Comparison of ENCODE assay signal across 8 cellular contexts in the genomic region with DNA sequence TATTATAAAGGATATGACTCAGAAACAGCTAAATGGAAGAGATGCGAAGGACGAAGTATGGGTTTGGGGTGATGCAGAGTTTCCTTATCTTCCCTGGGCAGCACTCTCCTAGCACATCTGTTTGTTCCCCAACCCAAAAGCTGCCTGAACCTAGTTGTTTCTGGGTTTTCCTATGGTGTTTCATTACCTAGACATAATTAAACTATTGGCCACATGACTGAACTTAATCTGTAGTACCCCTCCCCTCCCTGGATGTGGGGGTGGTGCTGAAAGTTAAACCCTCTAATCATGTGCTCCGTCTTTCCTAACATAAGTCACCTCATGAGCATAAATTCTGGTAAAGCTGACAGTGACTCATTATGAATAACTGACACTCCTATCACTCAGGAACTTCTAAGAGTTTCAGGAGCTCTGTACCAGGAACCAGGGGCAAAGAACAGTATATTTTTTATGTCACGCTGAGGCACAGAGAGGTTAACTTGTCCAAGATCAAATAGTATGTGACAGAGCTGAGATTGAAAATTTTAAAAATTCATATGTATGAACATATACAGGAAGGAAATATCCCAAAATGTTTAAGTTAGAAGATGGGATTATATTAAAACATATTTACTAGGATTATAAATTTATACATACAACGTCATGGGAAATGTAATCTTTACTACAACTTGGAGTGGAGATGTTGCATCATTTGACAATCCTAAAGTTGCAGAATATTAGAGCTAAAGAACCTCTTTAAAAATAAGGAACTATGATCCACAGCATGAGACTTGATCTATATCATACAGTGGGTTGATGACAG. TPM values are rescaled to one million over a fixed set of nuclear protein-coding genes. Genes with fewer than 3 reads are reported as not detected.
DNase-seq lines count a peak whose midpoint lies in the region; ATAC-seq and TF ChIP-seq lines count a peak whose summit lies in the region.

No MANE protein-coding gene starts in this region.

- H3K27me3 Mint-ChIP-seq in activated naive CD4-positive, alpha-beta T cell treated with anti-CD3 and anti-CD28 coated beads, Interleukin-2, amount 10 ng/mL, durations not matched to agents 7 days and 5 days: no peaks in the 10 kb centered on the region

- H3K27ac Mint-ChIP-seq in activated naive CD4-positive, alpha-beta T cell treated with anti-CD3 and anti-CD28 coated beads, Interleukin-2, amount 10 ng/mL, durations not matched to agents 7 days and 5 days: peak overlapping the region; percentile 56

- peak overlapping the region; percentile 42 for H2AFZ ChIP-seq in osteoblast (ENCODE audit: low read length)

- no peaks in the 10 kb centered on the region for H4K20me1 ChIP-seq in osteoblast (ENCODE audit: insufficient read depth, low read length)

- H3K9me3 ChIP-seq in osteoblast (ENCODE audit: low read depth, low read length): no peaks in the 10 kb centered on the region

- CTCF ChIA-PET in activated naive CD4-positive, alpha-beta T cell treated with anti-CD3 and anti-CD28 coated beads, Interleukin-2, amount 10 ng/mL, durations not matched to agents 7 days and 5 days (lab: Charles Lee): interaction anchor here (1.0 to 1.8 kb wide), 9 partner anchors 31 to 224 kb away, joined by 3 to 12 read pairs (median 5); no protein-coding TSS in a partner anchor

- H3K9me3 Mint-ChIP-seq in activated naive CD4-positive, alpha-beta T cell treated with anti-CD3 and anti-CD28 coated beads, Interleukin-2, amount 10 ng/mL, durations not matched to agents 7 days and 5 days: no peaks in the 10 kb centered on the region

- H3K4me3 Mint-ChIP-seq in activated naive CD4-positive, alpha-beta T cell treated with anti-CD3 and anti-CD28 coated beads, Interleukin-2, amount 10 ng/mL, durations not matched to agents 7 days and 5 days: no peak overlapping the region

- H3K4me2 ChIP-seq in osteoblast (ENCODE audit: insufficient read depth, low read length): peak overlapping the region; percentile 64

- peaks cover 15% of the 10 kb centered on the region for H3K36me3 Mint-ChIP-seq in activated naive CD4-positive, alpha-beta T cell treated with anti-CD3 and anti-CD28 coated beads, Interleukin-2, amount 10 ng/mL, durations not matched to agents 7 days and 5 days

- no peaks in the 10 kb centered on the region for H3K36me3 ChIP-seq in osteoblast (ENCODE audit: insufficient read depth, low read length)

- H3K4me3 ChIP-seq in osteoblast (ENCODE audit: insufficient read depth, low read length): peak overlapping the region; percentile 20

- DNase-seq in AG08396 (ENCODE audit: low spot score): peak; percentile 49
- DNase-seq in MV-4-11 (lab: John Stamatoyannopoulos, UW): peak; percentile 61
- peak; percentile 34 for DNase-seq in activated naive CD4-positive, alpha-beta T cell treated with anti-CD3 and anti-CD28 coated beads, Interleukin-2, amount 10 ng/mL, durations not matched to agents 7 days and 5 days
- peak; percentile 93 for DNase-seq in osteoblast (ENCODE audit: insufficient read length, low spot score, missing footprints)
- no peak for DNase-seq in NK-92 treated with Interleukin-12 subunit alpha and Interleukin-12 subunit beta, amount 100 ng/mL, for 24 hours (lab: John Stamatoyannopoulos, UW)
- no peak for DNase-seq in medulla oblongata (ENCODE audit: extremely low spot score)

- TF ChIP-seq CTCF in osteoblast (IDR thresholded peaks at IDR 0.05; ENCODE audit: extremely low read depth, low read depth, low read length): no peak

- H3K79me2 ChIP-seq in osteoblast (ENCODE audit: insufficient read depth, low read length): peaks cover 23% of the 10 kb centered on the region

- peak overlapping the region; percentile 66 for H3K27ac ChIP-seq in osteoblast (ENCODE audit: low read depth, low read length)

- no peak for ATAC-seq in HG03442 (IDR thresholded peaks at IDR 0.05; ENCODE audit: unreplicated experiment)
- no peak for ATAC-seq in GM21619 (IDR thresholded peaks at IDR 0.05; ENCODE audit: unreplicated experiment)

- H3K27me3 ChIP-seq in osteoblast (ENCODE audit: insufficient read depth, low read length): no peaks in the 10 kb centered on the region

- peaks cover 36% of the 10 kb centered on the region for H3K4me1 Mint-ChIP-seq in activated naive CD4-positive, alpha-beta T cell treated with anti-CD3 and anti-CD28 coated beads, Interleukin-2, amount 10 ng/mL, durations not matched to agents 7 days and 5 days

- H3K4me1 ChIP-seq in osteoblast (ENCODE audit: insufficient read depth, low read length): peaks cover 24% of the 10 kb centered on the region

RNA-seq across cellular contexts. Expression of a gene that starts 4.8 kb away (rescaled TPM):
- 8.3 and 19.7 TPM in 2 replicates for total RNA-seq in osteoblast

Comparison
In these comparisons a context has a peak if more than half of its experiments do, and no peak if none do; other contexts are left out.
1. DNase-seq: peak in AG08396 (single experiment), MV-4-11 (single experiment), activated naive CD4-positive, alpha-beta T cell treated with anti-CD3 and anti-CD28 coated beads, Interleukin-2, amount 10 ng/mL, durations not matched to agents 7 days and 5 days (single experiment) and osteoblast (single experiment); none in NK-92 treated with Interleukin-12 subunit alpha and Interleukin-12 subunit beta, amount 100 ng/mL, for 24 hours (single experiment) and medulla oblongata (single experiment).